ENCODE assay signal across 24 cellular contexts in genomic region chr10:34653530-34653929, GRCh38.
DNase-seq lines count a peak whose midpoint lies in the region; ATAC-seq, FAIRE-seq and TF ChIP-seq lines count a peak whose summit lies in the region.
"Had no signal": no experiment of that assay in that cellular context is flagged by ENCODE, and none has a peak within 500 bp of the region (broad histone marks: within the 10 kb centered on the region; RNA-seq: fewer than 3 reads in every experiment).

No MANE protein-coding gene starts in this region.

- TF ChIP-seq RAD21 in H1 (IDR thresholded peaks at IDR 0.05 in 1 of 2, conservative IDR thresholded peaks at IDR 0.05 in 1 of 2; ENCODE audit: low read depth in 2 of 2, low read length in 2 of 2) = no peak

- H3K36me3 Mint-ChIP-seq in GM23338 (ENCODE audit: low read depth) = no peaks in the 10 kb centered on the region
- H3K36me3 Mint-ChIP-seq: CD14-positive monocyte; CD8-positive, alpha-beta memory T cell had no signal

- H3K27ac Mint-ChIP-seq in GM23338 = peak overlapping the region; percentile 95; the same call in 1 of the 2 replicates
- H3K27ac Mint-ChIP-seq: CD14-positive monocyte; CD4-positive, alpha-beta T cell; CD8-positive, alpha-beta memory T cell; HFFc6 had no signal

- H3K4ac ChIP-seq in H1 (replicated peaks; ENCODE audit: insufficient read length, low read depth, low read length) (no peak overlapping the region), mesendoderm (ENCODE audit: low read depth, low read length) (peak overlapping the region; percentile 27)

- H3K18ac ChIP-seq in H1 (ENCODE audit: extremely low read depth, low read length) = no peak overlapping the region
- H3K18ac ChIP-seq in mesendoderm (ENCODE audit: low read length) = no peak overlapping the region

- POLR2A ChIA-PET in H1 (lab: Charles Lee; ENCODE audit: partially characterized antibody) = no interaction called here

- H2AK5ac ChIP-seq in H1 (ENCODE audit: low read depth, low read length) (peak overlapping the region; percentile 88), mesendoderm (ENCODE audit: low read length) (no peak overlapping the region)

- H2BK20ac ChIP-seq in H1 (ENCODE audit: low read length) = no peak overlapping the region

- H3K9ac ChIP-seq in HUES6 (ENCODE audit: low read length) = no peak overlapping the region
- no peak overlapping the region for H3K9ac ChIP-seq in H1 (replicated peaks in 1 of 4; ENCODE audit: extremely low read depth in 1 of 4, low read depth in 3 of 4, low read length in 3 of 4)
- H3K9ac ChIP-seq in mesendoderm (ENCODE audit: low read length) = no peak overlapping the region
- H3K9ac ChIP-seq: BLaER1 treated with 17β-estradiol and CSF1 and Interleukin-3, amounts not matched to agents 10 nM and 100 nM had no signal

- TF ChIP-seq EP300 in H1 (IDR thresholded peaks at IDR 0.05; ENCODE audit: borderline replicate concordance in 1 of 2, low read depth in 2 of 2, low read length in 2 of 2) = no peak

- 90% methylated on average over 4 of the region's 4 CpGs; no CpG with 5 or more reads in 1 of the 2 experiments for WGBS in H1 (ENCODE audit: extremely low coverage in 1 of 2, insufficient coverage in 1 of 2, insufficient read length in 1 of 2, insufficient replicate concordance in 2 of 2, low coverage in 1 of 2, low lambda C conversion rate in 2 of 2, missing lambda C conversion rate in 1 of 2), 2 experiments
- no CpG with 5 or more reads among the region's 4 CpGs for WGBS in mesendoderm (ENCODE audit: extremely low coverage, insufficient coverage, low lambda C conversion rate)

- H2AFZ ChIP-seq in GM23338 = no peak overlapping the region
- H2AFZ ChIP-seq in H1 (ENCODE audit: low read length) = no peak overlapping the region

- no peak for FAIRE-seq in H1 (lab: Jason Lieb, UNC)
- FAIRE-seq: A549, D721Med, GM12878 had no signal

- H2BK5ac ChIP-seq in H1 (ENCODE audit: low read depth, low read length) (no peak overlapping the region), mesendoderm (ENCODE audit: low read length) (no peak overlapping the region)

- H3K14ac ChIP-seq in H1 (ENCODE audit: insufficient read length) = no peak overlapping the region

- no peak overlapping the region for H3K4me3 Mint-ChIP-seq in GM23338
- H3K4me3 Mint-ChIP-seq: CD14-positive monocyte; CD4-positive, alpha-beta T cell; CD8-positive, alpha-beta memory T cell; HFFc6 had no signal

- H2BK12ac ChIP-seq in H1 (ENCODE audit: low read depth, low read length) = no peak overlapping the region

- peak overlapping the region; percentile 34; the same call in 1 of the 2 replicates for H3K4me3 ChIP-seq in GM23338
- no peak overlapping the region; the same call in 1 of the 2 replicates for H3K4me3 ChIP-seq in HUES6 (ENCODE audit: low read depth, low read length)
- H3K4me3 ChIP-seq in H1 (ENCODE audit: extremely low read depth in 1 of 4, insufficient read depth in 2 of 4, low read depth in 3 of 4, low read length in 4 of 4) = peak overlapping the region in 1 of 4 experiments; percentile 26; a peak in 1 of 8 replicates
- H3K4me3 ChIP-seq in mesendoderm (ENCODE audit: low read length) = no peak overlapping the region
- H3K4me3 ChIP-seq: A549; BLaER1 treated with 17β-estradiol and CSF1 and Interleukin-3, amounts not matched to agents 10 nM and 100 nM; GM12878; HAP-1 had no signal

- TF ChIP-seq CTCF in GM23338 (conservative IDR thresholded peaks at IDR 0.05; ENCODE audit: low read depth in 2 of 2) (no peak), H1 (IDR thresholded peaks at IDR 0.05; ENCODE audit: control extremely low read depth in 1 of 3, insufficient read depth in 1 of 3, low read depth in 1 of 3, low read length in 3 of 3) (no peak)

- no peak for TF ChIP-seq POLR2A in H1 (IDR thresholded peaks at IDR 0.05; ENCODE audit: control extremely low read depth in 1 of 2, low read depth in 2 of 2, low read length in 2 of 2)

- no peak overlapping the region for H2BK15ac ChIP-seq in H1 (ENCODE audit: low read length)
- no peak overlapping the region for H2BK15ac ChIP-seq in mesendoderm (replicated peaks; ENCODE audit: low read depth)

- H3K79me1 ChIP-seq in H1 (ENCODE audit: low read depth, low read length) (peaks cover 10% of the 10 kb centered on the region), mesendoderm (ENCODE audit: low read length) (peaks cover 31% of the 10 kb centered on the region)

- H3K4me2 ChIP-seq in GM23338 (peak overlapping the region; percentile 69), H1 (ENCODE audit: insufficient read depth in 1 of 2, low read depth in 2 of 2, low read length in 2 of 2) (peak overlapping the region in 1 of 2 experiments; percentile 42; a peak in 1 of 4 replicates), mesendoderm (ENCODE audit: low read length) (no peak overlapping the region)
- H3K4me2 ChIP-seq: A549; BLaER1 treated with 17β-estradiol and CSF1 and Interleukin-3, amounts not matched to agents 10 nM and 100 nM had no signal

- H3K56ac ChIP-seq in H1 (replicated peaks; ENCODE audit: insufficient read length, low read depth, low read length) (no peak overlapping the region), mesendoderm (ENCODE audit: low read length) (no peak overlapping the region)

- H2BK120ac ChIP-seq in H1 (replicated peaks; ENCODE audit: low read depth, low read length) (peak overlapping the region; percentile 68), mesendoderm (ENCODE audit: low read depth, low read length) (no peak overlapping the region)

- DNase-seq in GM23338 (ENCODE audit: low spot score) (no peak), H1 (ENCODE audit: low read depth in 1 of 2, low spot score in 2 of 2) (no peak), mesendoderm (no peak), activated gamma-delta T cell (lab: John Stamatoyannopoulos, UW) (no peak), OCI-M1 (lab: John Stamatoyannopoulos, UW) (no peak), KG1 (lab: John Stamatoyannopoulos, UW) (no peak)
- DNase-seq: 8988T; ACHN; AML-193; BE2C; CD4-positive, alpha-beta T cell; CD8-positive, alpha-beta memory T cell; DMS 273 treated with DMSO at 0.1 percent for 48 hours; DMS79; EL; GDM1; HFFc6 had no signal

- H4K8ac ChIP-seq in H1 (ENCODE audit: extremely low read depth, insufficient read depth, low read length) = no peak overlapping the region
- H4K8ac ChIP-seq in mesendoderm (ENCODE audit: low read depth, low read length) = no peak overlapping the region

- peaks cover 3% of the 10 kb centered on the region for H3K27me3 Mint-ChIP-seq in GM23338 (ENCODE audit: insufficient read depth, low read depth, poor library complexity)

- H3K9me3 Mint-ChIP-seq in GM23338 = no peaks in the 10 kb centered on the region
- H3K9me3 Mint-ChIP-seq: CD14-positive monocyte; CD4-positive, alpha-beta T cell; CD8-positive, alpha-beta memory T cell; HFFc6 had no signal

- peak overlapping the region; percentile 17; the same call in 1 of the 2 replicates for H3K27ac ChIP-seq in GM23338 (ENCODE audit: low read depth)
- H3K27ac ChIP-seq in HUES6 (ENCODE audit: low read depth, low read length) = peak overlapping the region; percentile 37; the same call in 1 of the 2 replicates
- H3K27ac ChIP-seq in H1 (ENCODE audit: low read depth, low read length) = no peak overlapping the region
- H3K27ac ChIP-seq in mesendoderm (ENCODE audit: low read depth, low read length) = no peak overlapping the region
- H3K27ac ChIP-seq: A549; BLaER1 treated with 17β-estradiol and CSF1 and Interleukin-3, amounts not matched to agents 10 nM and 100 nM had no signal

- H3K36me3 ChIP-seq in GM23338 (ENCODE audit: insufficient read depth) (no peaks in the 10 kb centered on the region), HUES6 (ENCODE audit: control insufficient read depth, insufficient read depth, low read length) (no peaks in the 10 kb centered on the region), H1 (ENCODE audit: control insufficient read depth in 2 of 4, insufficient read depth in 4 of 4, low read length in 3 of 4) (no peaks in the 10 kb centered on the region), mesendoderm (ENCODE audit: control insufficient read depth, insufficient read depth, low read length) (no peaks in the 10 kb centered on the region)
- H3K36me3 ChIP-seq: BE2C; BLaER1 treated with 17β-estradiol and CSF1 and Interleukin-3, amounts not matched to agents 10 nM and 100 nM; HAP-1 had no signal

- no peaks in the 10 kb centered on the region for H4K20me1 ChIP-seq in GM23338 (replicated peaks; ENCODE audit: insufficient read depth)
- H4K20me1 ChIP-seq in H1 (replicated peaks in 1 of 2; ENCODE audit: control insufficient read depth in 1 of 2, insufficient read depth in 2 of 2, low read length in 2 of 2) = peaks cover 0 to 2% of the 10 kb centered on the region in 2 experiments

- no peak overlapping the region for H4K91ac ChIP-seq in H1 (replicated peaks; ENCODE audit: insufficient read length, low read length)

- H3K9me3 ChIP-seq in HUES6 (ENCODE audit: control insufficient read depth, insufficient read depth, low read depth, low read length) (no peaks in the 10 kb centered on the region), H1 (ENCODE audit: insufficient read depth in 2 of 2, low read depth in 1 of 2, low read length in 1 of 2) (no peaks in the 10 kb centered on the region)
- H3K9me3 ChIP-seq: A549; BE2C; BLaER1 treated with 17β-estradiol and CSF1 and Interleukin-3, amounts not matched to agents 10 nM and 100 nM; HAP-1 had no signal

- no peaks in the 10 kb centered on the region; the same call in 1 of the 2 replicates for H3F3A ChIP-seq in GM23338 (replicated peaks; ENCODE audit: low read depth)

- H3K23ac ChIP-seq in H1 (ENCODE audit: insufficient read length) (no peak overlapping the region), mesendoderm (ENCODE audit: low read length) (no peak overlapping the region)

- H3K79me2 ChIP-seq in GM23338 (replicated peaks; ENCODE audit: insufficient read depth) = peaks cover 74% of the 10 kb centered on the region
- peaks cover 5 to 66% of the 10 kb centered on the region in 2 experiments for H3K79me2 ChIP-seq in H1 (ENCODE audit: control insufficient read depth in 1 of 2, insufficient read depth in 2 of 2, low read length in 2 of 2)
- peaks cover 24% of the 10 kb centered on the region for H3K79me2 ChIP-seq in mesendoderm (ENCODE audit: control insufficient read depth, insufficient read depth, low read length)

- H3K23me2 ChIP-seq in H1 (ENCODE audit: low read depth, low read length) = no peaks in the 10 kb centered on the region

- CTCF ChIA-PET in H1 (lab: Charles Lee; ENCODE audit: partially characterized antibody) = interaction anchor here (2.7 to 2.8 kb wide), 2 partner anchors 79 to 332 kb away, joined by 10 read pairs; no protein-coding TSS in a partner anchor

- peaks cover 79% of the 10 kb centered on the region for H3K4me1 Mint-ChIP-seq in GM23338
- H3K4me1 Mint-ChIP-seq: CD14-positive monocyte; CD8-positive, alpha-beta memory T cell had no signal

- no peak for ATAC-seq in GM23338
- ATAC-seq: A549, GM12878 had no signal

- H3K9me2 ChIP-seq in GM23338 (ENCODE audit: insufficient read depth) = no peaks in the 10 kb centered on the region

- no peaks in the 10 kb centered on the region for H3K27me3 ChIP-seq in GM23338 (ENCODE audit: insufficient read depth)
- no peaks in the 10 kb centered on the region for H3K27me3 ChIP-seq in HUES6 (ENCODE audit: control insufficient read depth, insufficient read depth, low read length)
- H3K27me3 ChIP-seq in H1 (replicated peaks in 1 of 4; ENCODE audit: control insufficient read depth in 3 of 4, extremely low read depth in 1 of 4, insufficient read depth in 3 of 4, low read length in 3 of 4) = no peaks in the 10 kb centered on the region
- no peaks in the 10 kb centered on the region for H3K27me3 ChIP-seq in mesendoderm (ENCODE audit: insufficient read depth, low read length, poor library complexity)
- H3K27me3 ChIP-seq: BE2C; BLaER1 treated with 17β-estradiol and CSF1 and Interleukin-3, amounts not matched to agents 10 nM and 100 nM had no signal

- H4K5ac ChIP-seq in H1 (ENCODE audit: insufficient read length, low read depth, low read length) (no peak overlapping the region), mesendoderm (ENCODE audit: low read length) (no peak overlapping the region)

- H3K4me1 ChIP-seq in GM23338 (ENCODE audit: insufficient read depth) (peaks cover 63% of the 10 kb centered on the region), HUES6 (ENCODE audit: control insufficient read depth, insufficient read depth, low read length) (peaks cover 68% of the 10 kb centered on the region), H1 (replicated peaks in 1 of 4; ENCODE audit: control insufficient read depth in 3 of 4, insufficient read depth in 4 of 4, low read length in 3 of 4) (peaks cover 9 to 36% (median 27%) of the 10 kb centered on the region in 4 experiments), mesendoderm (ENCODE audit: control insufficient read depth, low read depth, low read length) (peaks cover 23% of the 10 kb centered on the region)

Comparison
In these comparisons a context has a peak if more than half of its experiments do, and no peak if none do; other contexts are left out.
1. H3K27ac ChIP-seq: peak in GM23338 (single experiment) and HUES6 (single experiment); none in H1 (single experiment) and mesendoderm (single experiment).